In genomic region chr2:118014492-118014824, GRCh38 we compare ENCODE assay signal across 8 cellular contexts. TPM values are rescaled to one million over a fixed set of nuclear protein-coding genes. Genes with fewer than 3 reads are reported as not detected.
DNase-seq lines count a peak whose midpoint lies in the region; ATAC-seq, FAIRE-seq and TF ChIP-seq lines count a peak whose summit lies in the region.

No MANE protein-coding gene starts in this region.

- dilution Hi-C loops in mammary epithelial cell (cut with HindIII; ENCODE audit: low sequenced_read_pairs) = no loop called here

- CTCF ChIA-PET in mammary epithelial cell (lab: Charles Lee; ENCODE audit: low non-redundant PET) = interaction anchor here (0.5 to 1.0 kb wide), 2 partner anchors 26 to 200 kb away, joined by 4 read pairs; partner anchors contain the start of gene DDX18

- H4K20me1 ChIP-seq in mammary epithelial cell (ENCODE audit: insufficient read depth, low read length) = no peaks in the 10 kb centered on the region

- no peak for TF ChIP-seq CTCF in AG10803 (conservative IDR thresholded peaks at IDR 0.05; ENCODE audit: low read length)
- TF ChIP-seq CTCF in mammary epithelial cell (conservative IDR thresholded peaks at IDR 0.05 in 1 of 2, IDR thresholded peaks at IDR 0.05 in 1 of 2; ENCODE audit: extremely low read depth in 1 of 2, insufficient read depth in 1 of 2, low read depth in 1 of 2, low read length in 2 of 2) = no peak
- no peak for TF ChIP-seq CTCF in mesothelial cell of epicardium (IDR thresholded peaks at IDR 0.05; ENCODE audit: unreplicated experiment)

- H3K27me3 ChIP-seq in mammary epithelial cell (ENCODE audit: insufficient read depth, low read length) = no peaks in the 10 kb centered on the region

- no peak for FAIRE-seq in frontal cortex (lab: Jason Lieb, UNC)

- no peaks in the 10 kb centered on the region for H3K9me3 ChIP-seq in mammary epithelial cell (replicated peaks; ENCODE audit: insufficient read depth, low read length)

- WGBS in mammary epithelial cell (ENCODE audit: low coverage, missing lambda C conversion rate) = 3% methylated on average over 17 of the region's 17 CpGs

- H3K27me3 Mint-ChIP-seq in mesothelial cell of epicardium (ENCODE audit: low read depth) = peaks cover 44% of the 10 kb centered on the region

- peak overlapping the region; percentile 91 for H3K4me3 Mint-ChIP-seq in mesothelial cell of epicardium

- BruUV-seq in mammary epithelial cell (replicated peaks; lab: Mats Ljungman, UMichigan) = no TSS peak

- peak overlapping the region; percentile 55 for H3K9ac ChIP-seq in mammary epithelial cell (ENCODE audit: insufficient read depth, low read length)

- peaks cover 19% of the 10 kb centered on the region for H3K4me1 Mint-ChIP-seq in mesothelial cell of epicardium

- H3K9me3 Mint-ChIP-seq in mesothelial cell of epicardium = no peaks in the 10 kb centered on the region

- peaks cover 43% of the 10 kb centered on the region for H3K79me2 ChIP-seq in mammary epithelial cell (ENCODE audit: insufficient read depth, low read length)

- H3K27ac ChIP-seq in mammary epithelial cell (ENCODE audit: insufficient read depth, low read depth, low read length) = no peak overlapping the region

- in situ Hi-C loops in mammary epithelial cell (cut with MboI; ENCODE audit: low sequenced_read_pairs in 2 of 2) = no loop called here

- peak overlapping the region; percentile 97 for H2AFZ ChIP-seq in mammary epithelial cell (ENCODE audit: low read depth, low read length)

- intact Hi-C loops in mammary epithelial cell (cut with micrococcal nuclease) = no loop called here

- DNase-seq in AG10803 (ENCODE audit: low read depth) (no peak), HuH-7.5 (ENCODE audit: low spot score) (peak; percentile 37), mammary epithelial cell (no peak), mesothelial cell of epicardium (ENCODE audit: low spot score in 2 of 2, unreplicated experiment in 2 of 2) (no peak), frontal cortex (ENCODE audit: low spot score in 2 of 2) (no peak), LoVo (ENCODE audit: low spot score) (no peak)

- ATAC-seq in GM19324 (IDR thresholded peaks at IDR 0.05; ENCODE audit: low FRiP score, unreplicated experiment) (no peak), esophagus mucosa (no peak)

- H3K4me1 ChIP-seq in mammary epithelial cell (ENCODE audit: insufficient read depth, low read length) = peaks cover 14% of the 10 kb centered on the region

- peak overlapping the region; percentile 71 for H3K27ac Mint-ChIP-seq in mesothelial cell of epicardium

- no peaks in the 10 kb centered on the region for H3K36me3 ChIP-seq in mammary epithelial cell (ENCODE audit: insufficient read depth, low read length)

- H3K4me2 ChIP-seq in mammary epithelial cell (ENCODE audit: insufficient read depth, low read depth, low read length) = peak overlapping the region; percentile 89

- H3K36me3 Mint-ChIP-seq in mesothelial cell of epicardium = no peaks in the 10 kb centered on the region

- H3K4me3 ChIP-seq in AG10803 (ENCODE audit: low read length) (peak overlapping the region; percentile 94), mammary epithelial cell (replicated peaks in 1 of 3; ENCODE audit: insufficient read depth in 1 of 3, low read depth in 2 of 3, low read length in 3 of 3) (peak overlapping the region; percentile 92 to 98 (median 92))

RNA-seq across cellular contexts. Expression of gene CCDC93, which starts 0.6 kb away (rescaled TPM):
- total RNA-seq in mammary epithelial cell (10 to 100 TPM; 23.5 to 24.3 TPM), mesothelial cell of epicardium (46.5 to 47.5 TPM (median 46.9 TPM) in 3 replicates), frontal cortex (25.7 TPM), esophagus mucosa (11.5 TPM)
- 8.7 TPM for polyA plus RNA-seq in mammary epithelial cell
- 8.7 TPM for polyA minus RNA-seq in mammary epithelial cell
